In the genomic region with DNA sequence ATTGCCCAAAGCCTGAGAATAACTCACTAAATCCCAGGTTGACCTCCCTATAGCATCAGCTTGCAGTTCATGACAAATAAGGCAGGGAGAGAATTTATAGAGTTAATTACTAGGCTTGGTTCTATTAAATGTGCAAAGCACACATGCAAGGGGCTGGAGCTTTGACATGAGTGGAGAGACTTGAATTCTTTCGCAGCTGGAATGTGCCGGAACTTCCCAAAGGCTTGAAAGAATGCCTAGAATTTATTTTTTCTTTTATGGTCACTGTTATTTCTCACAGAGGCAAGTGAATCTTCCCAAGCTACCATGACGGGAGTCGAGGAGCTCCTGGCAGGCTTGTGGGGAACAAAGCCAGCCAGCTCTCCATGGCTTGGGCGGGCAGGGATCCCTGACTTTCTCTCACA, we compare ENCODE assay signal across 13 cellular contexts.
DNase-seq lines count a peak whose midpoint lies in the region; ATAC-seq, FAIRE-seq and TF ChIP-seq lines count a peak whose summit lies in the region.
"Had no signal": no experiment of that assay in that cellular context is flagged by ENCODE, and none has a peak within 500 bp of the region (broad histone marks: within the 10 kb centered on the region; RNA-seq: fewer than 3 reads in every experiment).

No MANE protein-coding gene starts in this region.

- FAIRE-seq in kidney (lab: Jason Lieb, UNC), result no peak
- FAIRE-seq: TTC549 had no signal

- H3K4me3 ChIP-seq in astrocyte of the spinal cord (ENCODE audit: low read depth, low read length) (no peak overlapping the region), kidney (ENCODE audit: low read length in 2 of 2) (no peak overlapping the region), subcutaneous abdominal adipose tissue (ENCODE audit: low read depth in 1 of 5, low read length in 5 of 5) (peak overlapping the region in 4 of 5 donors; percentile 3 to 44 (median 19))

- H3K27ac Mint-ChIP-seq in stimulated activated memory B cell treated with anti-CD40 and anti-IgM and Interleukin-4, amounts not matched to agents 10 μg/mL and 1 μg/mL and 100 μg/mL, for 72 hours, result no peak overlapping the region
- H3K27ac Mint-ChIP-seq: activated naive CD8-positive, alpha-beta T cell treated with anti-CD3 and anti-CD28 coated beads for 36 hours had no signal

- DNase-seq in GM04503 (ENCODE audit: low read depth) (peak; percentile 98), astrocyte of the spinal cord (ENCODE audit: low read depth, low spot score) (peak; percentile 78), kidney (no peak)
- DNase-seq: activated naive CD8-positive, alpha-beta T cell treated with anti-CD3 and anti-CD28 coated beads for 36 hours; Calu3; NCI-H1436; NCI-H526; Right ventricle myocardium superior had no signal

- no peak overlapping the region for H3K4me3 Mint-ChIP-seq in stimulated activated memory B cell treated with anti-CD40 and anti-IgM and Interleukin-4, amounts not matched to agents 10 μg/mL and 1 μg/mL and 100 μg/mL, for 72 hours
- H3K4me3 Mint-ChIP-seq: activated naive CD8-positive, alpha-beta T cell treated with anti-CD3 and anti-CD28 coated beads for 36 hours had no signal

- no peaks in the 10 kb centered on the region for H3K9me3 Mint-ChIP-seq in stimulated activated memory B cell treated with anti-CD40 and anti-IgM and Interleukin-4, amounts not matched to agents 10 μg/mL and 1 μg/mL and 100 μg/mL, for 72 hours
- H3K9me3 Mint-ChIP-seq: activated naive CD8-positive, alpha-beta T cell treated with anti-CD3 and anti-CD28 coated beads for 36 hours had no signal

- peaks cover 5 to 15% of the 10 kb centered on the region in 2 donors for H3K4me1 ChIP-seq in kidney (ENCODE audit: control insufficient read depth in 1 of 2, insufficient read depth in 1 of 2, low read depth in 1 of 2, low read length in 2 of 2)
- peaks cover 7 to 30% (median 21%) of the 10 kb centered on the region in 5 donors for H3K4me1 ChIP-seq in subcutaneous abdominal adipose tissue (ENCODE audit: control insufficient read depth in 5 of 5, insufficient read depth in 5 of 5, low read length in 5 of 5)

- peaks cover 9% of the 10 kb centered on the region for H3K27me3 Mint-ChIP-seq in stimulated activated memory B cell treated with anti-CD40 and anti-IgM and Interleukin-4, amounts not matched to agents 10 μg/mL and 1 μg/mL and 100 μg/mL, for 72 hours
- H3K27me3 Mint-ChIP-seq: activated naive CD8-positive, alpha-beta T cell treated with anti-CD3 and anti-CD28 coated beads for 36 hours had no signal

- H3K27ac ChIP-seq in kidney (ENCODE audit: low read depth in 2 of 2, low read length in 2 of 2), result peak overlapping the region; percentile 63 to 65
- no peak overlapping the region for H3K27ac ChIP-seq in subcutaneous abdominal adipose tissue (ENCODE audit: low read depth, low read length)

- no peaks in the 10 kb centered on the region for H3K9me3 ChIP-seq in kidney (ENCODE audit: control insufficient read depth in 1 of 2, low read length in 2 of 2)
- no peaks in the 10 kb centered on the region for H3K9me3 ChIP-seq in subcutaneous abdominal adipose tissue (ENCODE audit: control insufficient read depth in 5 of 5, low read length in 5 of 5)

- H3K27me3 ChIP-seq in subcutaneous abdominal adipose tissue (ENCODE audit: control insufficient read depth in 5 of 5, insufficient read depth in 4 of 5, low read length in 5 of 5), result no peaks in the 10 kb centered on the region

- H3K9ac ChIP-seq in kidney (ENCODE audit: low read length in 2 of 2), result no peak overlapping the region
- peak overlapping the region in 1 of 5 donors; percentile 24 for H3K9ac ChIP-seq in subcutaneous abdominal adipose tissue (ENCODE audit: low read length in 5 of 5)

- TF ChIP-seq CTCF in astrocyte of the spinal cord (IDR thresholded peaks at IDR 0.05; ENCODE audit: low read depth, low read length) (no peak), kidney (IDR thresholded peaks at IDR 0.05; ENCODE audit: borderline replicate concordance, extremely low read depth, insufficient read depth) (no peak)

- H3K4me1 Mint-ChIP-seq in stimulated activated memory B cell treated with anti-CD40 and anti-IgM and Interleukin-4, amounts not matched to agents 10 μg/mL and 1 μg/mL and 100 μg/mL, for 72 hours, result no peaks in the 10 kb centered on the region

- no peaks in the 10 kb centered on the region for H3K36me3 ChIP-seq in kidney (ENCODE audit: control insufficient read depth in 1 of 2, insufficient read depth in 2 of 2, low read length in 2 of 2)
- H3K36me3 ChIP-seq in subcutaneous abdominal adipose tissue (ENCODE audit: control insufficient read depth in 5 of 5, insufficient read depth in 5 of 5, low read length in 5 of 5), result no peaks in the 10 kb centered on the region

- ATAC-seq in stimulated activated memory B cell treated with anti-CD40 and anti-IgM and Interleukin-4, amounts not matched to agents 10 μg/mL and 1 μg/mL and 100 μg/mL, for 72 hours, result no peak
- ATAC-seq in GM18909 (IDR thresholded peaks at IDR 0.05; ENCODE audit: poor library complexity, unreplicated experiment), result no peak
- ATAC-seq in HG02763 (IDR thresholded peaks at IDR 0.05; ENCODE audit: unreplicated experiment), result no peak

- in situ Hi-C loops in astrocyte of the spinal cord (cut with HindIII; ENCODE audit: low sequenced_read_pairs), result no loop called here

- intact Hi-C loops in kidney (cut with DNase I), result no loop called here

- no peaks in the 10 kb centered on the region for H3K36me3 Mint-ChIP-seq in stimulated activated memory B cell treated with anti-CD40 and anti-IgM and Interleukin-4, amounts not matched to agents 10 μg/mL and 1 μg/mL and 100 μg/mL, for 72 hours
- H3K36me3 Mint-ChIP-seq: activated naive CD8-positive, alpha-beta T cell treated with anti-CD3 and anti-CD28 coated beads for 36 hours had no signal

Comparison
In these comparisons a context has a peak if more than half of its experiments do, and no peak if none do; other contexts are left out.
1. H3K4me3 ChIP-seq: peak in subcutaneous abdominal adipose tissue (4 of 5); none in astrocyte of the spinal cord (single experiment) and kidney (0 of 2).